In genomic region chr12:103838254-103838914, GRCh38 we compare ENCODE assay signal across 18 cellular contexts. TPM values are rescaled to one million over a fixed set of nuclear protein-coding genes. Genes with fewer than 3 reads are reported as not detected.
DNase-seq lines count a peak whose midpoint lies in the region; ATAC-seq and TF ChIP-seq lines count a peak whose summit lies in the region.
"Had no signal": no experiment of that assay in that cellular context is flagged by ENCODE, and none has a peak within 500 bp of the region (broad histone marks: within the 10 kb centered on the region; RNA-seq: fewer than 3 reads in every experiment).

No MANE protein-coding gene starts in this region.

- no peak overlapping the region for H2BK120ac ChIP-seq in mesenchymal stem cell (ENCODE audit: low read depth, low read length)

- H3K36me3 ChIP-seq in gastroesophageal sphincter (peaks cover 0 to 21% of the 10 kb centered on the region in 2 donors), rectal smooth muscle tissue (ENCODE audit: control insufficient read depth, insufficient read depth, low read length) (no peaks in the 10 kb centered on the region), BE2C (no peaks in the 10 kb centered on the region), mesenchymal stem cell (ENCODE audit: control insufficient read depth in 1 of 2, insufficient read depth in 2 of 2, low read depth in 1 of 2, low read length in 2 of 2) (peaks cover 0 to 3% of the 10 kb centered on the region in 2 experiments)
- H3K36me3 ChIP-seq: colonic mucosa had no signal

- no peak overlapping the region for H3K27ac Mint-ChIP-seq in Calu3 (ENCODE audit: unreplicated experiment)

- H4K91ac ChIP-seq in mesenchymal stem cell (ENCODE audit: low read length), result no peak overlapping the region

- H2AFZ ChIP-seq in mesenchymal stem cell (ENCODE audit: low read depth, low read length), result no peak overlapping the region

- no peak overlapping the region for H3K23ac ChIP-seq in mesenchymal stem cell (ENCODE audit: low read length in 2 of 2)

- CTCF ChIA-PET in Calu3 (lab: Charles Lee), result no interaction called here

- H3K27ac ChIP-seq in VCaP (peak overlapping the region; percentile 83), gastroesophageal sphincter (peak overlapping the region; percentile 85 to 97 (median 94)), rectal smooth muscle tissue (ENCODE audit: low read depth, low read length) (peak overlapping the region; percentile 94), mesenchymal stem cell (ENCODE audit: low read length, poor library complexity, severe bottlenecking) (no peak overlapping the region)
- H3K27ac ChIP-seq: colonic mucosa had no signal

- H3K14ac ChIP-seq in mesenchymal stem cell (ENCODE audit: low read length in 2 of 2), result no peak overlapping the region

- H3K4me1 ChIP-seq in gastroesophageal sphincter, result peaks cover 6 to 71% (median 11%) of the 10 kb centered on the region in 3 donors
- H3K4me1 ChIP-seq in rectal smooth muscle tissue (ENCODE audit: control insufficient read depth, insufficient read depth, low read length), result peaks cover 11% of the 10 kb centered on the region
- peaks cover 5% of the 10 kb centered on the region for H3K4me1 ChIP-seq in BE2C
- H3K4me1 ChIP-seq in mesenchymal stem cell (ENCODE audit: control insufficient read depth, insufficient read depth, low read depth, low read length), result peaks cover 23% of the 10 kb centered on the region

- H2BK12ac ChIP-seq in mesenchymal stem cell (ENCODE audit: low read length in 2 of 2), result no peak overlapping the region

- DNase-seq in Calu3, result no peak
- DNase-seq in NCI-H2029 (lab: John Stamatoyannopoulos, UW), result no peak
- no peak for DNase-seq in T1000 (lab: John Stamatoyannopoulos, UW)
- DNase-seq in BE2C, result no peak
- no peak for DNase-seq in mesenchymal stem cell
- DNase-seq: activated CD4-positive, alpha-beta T cell treated with anti-CD3 and anti-CD28 coated beads, Interleukin-2, amount 50 U/mL, for 1 hour; colonic mucosa; EL; KG1; NCI-H1048; NCI-H510A; retina; RPMI8226; stimulated activated CD4-positive, alpha-beta T cell treated with anti-CD3 and anti-CD28 coated beads, Interleukin-15, amount 100 ng/mL, for 24 hours had no signal

- no peak for TF ChIP-seq CTCF in Calu3 (IDR thresholded peaks at IDR 0.05; ENCODE audit: unreplicated experiment)
- no peak for TF ChIP-seq CTCF in VCaP (conservative IDR thresholded peaks at IDR 0.05)
- TF ChIP-seq CTCF in gastroesophageal sphincter (IDR thresholded peaks at IDR 0.05), result no peak
- TF ChIP-seq CTCF in BE2C (IDR thresholded peaks at IDR 0.05; ENCODE audit: low read depth, low read length), result no peak

- no peak overlapping the region for H2AK5ac ChIP-seq in mesenchymal stem cell (ENCODE audit: low read length, severe bottlenecking)

- no peak overlapping the region for H2BK15ac ChIP-seq in mesenchymal stem cell (ENCODE audit: low read depth, poor library complexity, severe bottlenecking)

- no peaks in the 10 kb centered on the region for H3K27me3 ChIP-seq in gastroesophageal sphincter
- no peaks in the 10 kb centered on the region for H3K27me3 ChIP-seq in rectal smooth muscle tissue (ENCODE audit: control insufficient read depth, insufficient read depth, low read length)
- H3K27me3 ChIP-seq in BE2C, result no peaks in the 10 kb centered on the region
- no peaks in the 10 kb centered on the region for H3K27me3 ChIP-seq in mesenchymal stem cell (ENCODE audit: control insufficient read depth in 1 of 2, insufficient read depth in 1 of 2, low read length in 2 of 2)
- H3K27me3 ChIP-seq: body of pancreas, colonic mucosa had no signal

- BruUV-seq in Calu3 (replicated peaks; lab: Mats Ljungman, UMichigan), result no TSS peak

- WGBS in gastroesophageal sphincter (ENCODE audit: low coverage in 1 of 2), 2 donors, result 100% methylated on average over 1 of the region's 1 CpG; no CpG with 5 or more reads in 1 of the 2 donors
- WGBS in mesenchymal stem cell, result 100% methylated on average over 1 of the region's 1 CpG

- TF ChIP-seq POLR2A in gastroesophageal sphincter (IDR thresholded peaks at IDR 0.05), result no peak

- H3K27me3 Mint-ChIP-seq in Calu3 (ENCODE audit: unreplicated experiment), result no peaks in the 10 kb centered on the region

- peak overlapping the region; percentile 90 for H3K4me3 Mint-ChIP-seq in Calu3 (ENCODE audit: low read depth, unreplicated experiment)

- no peak for TF ChIP-seq EP300 in gastroesophageal sphincter (IDR thresholded peaks at IDR 0.05)

- H3K4me3 ChIP-seq in gastroesophageal sphincter, result peak overlapping the region; percentile 91 to 96
- peak overlapping the region; percentile 82 for H3K4me3 ChIP-seq in rectal smooth muscle tissue (ENCODE audit: low read length)
- no peak overlapping the region for H3K4me3 ChIP-seq in BE2C (ENCODE audit: low read depth, low read length)
- H3K4me3 ChIP-seq in mesenchymal stem cell (ENCODE audit: insufficient read depth in 1 of 2, low read depth in 1 of 2, low read length in 2 of 2), result no peak overlapping the region
- H3K4me3 ChIP-seq: body of pancreas, colonic mucosa had no signal

- intact Hi-C loops in Calu3 (cut with micrococcal nuclease; ENCODE audit: unreplicated experiment), result no loop called here

- no peaks in the 10 kb centered on the region for H3K9me3 ChIP-seq in gastroesophageal sphincter
- H3K9me3 ChIP-seq in BE2C, result no peaks in the 10 kb centered on the region
- no peaks in the 10 kb centered on the region for H3K9me3 ChIP-seq in mesenchymal stem cell (ENCODE audit: control insufficient read depth, low read length)
- H3K9me3 ChIP-seq: body of pancreas, colonic mucosa had no signal

- H3K9ac ChIP-seq in rectal smooth muscle tissue (ENCODE audit: low read length), result no peak overlapping the region
- no peak overlapping the region for H3K9ac ChIP-seq in mesenchymal stem cell (ENCODE audit: low read length)

- no peak for ATAC-seq in gastroesophageal sphincter
- ATAC-seq: body of pancreas had no signal

- peaks cover 33% of the 10 kb centered on the region for H3K36me3 Mint-ChIP-seq in Calu3 (ENCODE audit: insufficient read depth, unreplicated experiment)

- H3K4me1 Mint-ChIP-seq in Calu3 (ENCODE audit: low read depth, unreplicated experiment), result peaks cover 63% of the 10 kb centered on the region

- no peak overlapping the region for H2BK5ac ChIP-seq in mesenchymal stem cell (ENCODE audit: low read depth, low read length, poor library complexity, severe bottlenecking)

- H3K79me1 ChIP-seq in mesenchymal stem cell (replicated peaks; ENCODE audit: low read length, poor library complexity, severe bottlenecking), result peaks cover 17% of the 10 kb centered on the region

- no peak overlapping the region for H4K8ac ChIP-seq in mesenchymal stem cell (ENCODE audit: low read length)

- H3K4me2 ChIP-seq in mesenchymal stem cell (ENCODE audit: low read length, poor library complexity, severe bottlenecking), result no peak overlapping the region

- no peak overlapping the region for H3K4ac ChIP-seq in mesenchymal stem cell (ENCODE audit: low read depth in 1 of 2, low read length in 2 of 2)

- no peak overlapping the region for H3K18ac ChIP-seq in mesenchymal stem cell (ENCODE audit: low read depth in 1 of 2, low read length in 2 of 2)

- H3K9me3 Mint-ChIP-seq in Calu3 (ENCODE audit: low read depth, unreplicated experiment), result no peaks in the 10 kb centered on the region

RNA-seq across cellular contexts. Expression of gene NT5DC3, which starts 2.6 kb away (rescaled TPM):
- total RNA-seq in Calu3 (2022), result 18.1 and 24.0 TPM in 2 replicates
- total RNA-seq in gastroesophageal sphincter, result 100 to 1,000 TPM in 3 of 4 donors, 10 to 100 TPM in 1; 64.5 to 185 (median 131) TPM
- 2.1 TPM for polyA plus RNA-seq in BE2C (2012; ENCODE audit: insufficient read depth, insufficient read length, low read depth)
- polyA plus RNA-seq in mesenchymal stem cell (2013, experiment 1 of 2), result 2.5 TPM
- 2.4 TPM for polyA plus RNA-seq in mesenchymal stem cell (2013, experiment 2 of 2)

Comparison
In these comparisons a context has a peak if more than half of its experiments do, and no peak if none do; other contexts are left out.
1. H3K4me3 ChIP-seq: peak in gastroesophageal sphincter (2 of 2) and rectal smooth muscle tissue (single experiment); none in BE2C (single experiment) and mesenchymal stem cell (0 of 2).